ENCODE assay signal across 8 cellular contexts in genomic region chr7:54758702-54759665, GRCh38. TPM values are rescaled to one million over a fixed set of nuclear protein-coding genes. Genes with fewer than 3 reads are reported as not detected.
DNase-seq lines count a peak whose midpoint lies in the region; ATAC-seq, FAIRE-seq and TF ChIP-seq lines count a peak whose summit lies in the region.

SEC61G (minus strand) TSS chr7:54759211; CDS start chr7:54757588, 1,623 bp downstream.

- H3K27ac Mint-ChIP-seq in Calu3 (ENCODE audit: unreplicated experiment), result peak within 1 kb of the TSS; percentile 99

- intact Hi-C loops in Calu3 (cut with micrococcal nuclease; ENCODE audit: unreplicated experiment), result loop anchor here (5.0 kb wide), 3 partner anchors 197 to 608 kb away; partner anchors contain the start of genes LANCL2 and VSTM2A

- no peaks in the 10 kb centered on the region for H3F3A ChIP-seq in OCI-LY1 (ENCODE audit: insufficient read depth, low read length)

- H3K4me1 ChIP-seq in HUES64 (ENCODE audit: insufficient read depth, low read length) (peaks cover 5% of the 10 kb centered on the region; the same call in 1 of the 2 replicates), OCI-LY1 (ENCODE audit: insufficient read depth, low read length, severe bottlenecking) (peaks cover 23% of the 10 kb centered on the region), mesodermal cell (ENCODE audit: control insufficient read depth, insufficient read depth, low read length, poor library complexity, severe bottlenecking) (peaks cover 4% of the 10 kb centered on the region)

- H3K79me2 ChIP-seq in OCI-LY1 (ENCODE audit: insufficient read depth, low read length), result peaks cover 38% of the 10 kb centered on the region

- peak; percentile 99 for DNase-seq in Calu3
- DNase-seq in activated CD8-positive, alpha-beta memory T cell treated with anti-CD3 and anti-CD28 coated beads, Interleukin-2, amount 50 U/mL, for 4 hours, result peak; percentile 94
- DNase-seq in stimulated activated CD8-positive, alpha-beta memory T cell treated with anti-CD3 and anti-CD28 coated beads, Interleukin-15, amount 100 ng/mL, for 4 hours (ENCODE audit: low read depth in 2 of 2), result peak; percentile 86 to 92

- TF ChIP-seq CTCF in Calu3 (IDR thresholded peaks at IDR 0.05; ENCODE audit: unreplicated experiment) (no peak), OCI-LY1 (IDR thresholded peaks at IDR 0.05; ENCODE audit: low read length) (no peak)

- TSS peak; percentile 97 for BruUV-seq in Calu3 (replicated peaks; lab: Mats Ljungman, UMichigan)

- peak; percentile 96 for ATAC-seq in GM21447 (IDR thresholded peaks at IDR 0.05; ENCODE audit: unreplicated experiment)

- H3K27me3 Mint-ChIP-seq in Calu3 (ENCODE audit: unreplicated experiment), result peaks cover 8% of the 10 kb centered on the region

- under 1% methylated on average over 71 of the region's 73 CpGs for whole genome bisulfite sequencing in HUES64
- WGBS in mesodermal cell (ENCODE audit: insufficient coverage in 2 of 2), 2 experiments, result 0% methylated on average over 42 to 51 of the region's 73 CpGs

- H3K36me3 Mint-ChIP-seq in Calu3 (ENCODE audit: insufficient read depth, unreplicated experiment), result peaks cover 43% of the 10 kb centered on the region

- H3K9me2 ChIP-seq in OCI-LY1 (ENCODE audit: low read depth, low read length), result no peaks in the 10 kb centered on the region

- H2AFZ ChIP-seq in OCI-LY1 (ENCODE audit: low read length), result peak within 1 kb of the TSS; percentile 79

- no peaks in the 10 kb centered on the region for H3K9me3 Mint-ChIP-seq in Calu3 (ENCODE audit: low read depth, unreplicated experiment)

- peak within 1 kb of the TSS; percentile 93 for H3K4me2 ChIP-seq in OCI-LY1 (ENCODE audit: low read length)

- H3K4me1 Mint-ChIP-seq in Calu3 (ENCODE audit: low read depth, unreplicated experiment), result peaks cover 23% of the 10 kb centered on the region

- H3K36me3 ChIP-seq in HUES64 (ENCODE audit: insufficient read depth, low read length) (peaks cover 33% of the 10 kb centered on the region), OCI-LY1 (ENCODE audit: insufficient read depth, low read length) (peaks cover 25% of the 10 kb centered on the region), mesodermal cell (ENCODE audit: control insufficient read depth, insufficient read depth, low read length) (peaks cover 23% of the 10 kb centered on the region)

- no peaks in the 10 kb centered on the region for H4K20me1 ChIP-seq in OCI-LY1 (ENCODE audit: insufficient read depth, low read length)

- H3K27ac ChIP-seq in HUES64 (ENCODE audit: low read depth, low read length) (peak within 1 kb of the TSS; percentile 81), OCI-LY1 (ENCODE audit: low read depth, low read length, poor library complexity, severe bottlenecking) (no peak within 1 kb of the TSS), mesodermal cell (ENCODE audit: low read depth, low read length, severe bottlenecking) (peak within 1 kb of the TSS; percentile 50)

- FAIRE-seq in endometrium (lab: Jason Lieb, UNC), result peak; percentile 76

- H3K4me3 ChIP-seq in HUES64 (ENCODE audit: low read length), result peak within 1 kb of the TSS; percentile 86
- H3K4me3 ChIP-seq in OCI-LY1 (ENCODE audit: low read depth, low read length, poor library complexity, severe bottlenecking), result peak within 1 kb of the TSS; percentile 92
- H3K4me3 ChIP-seq in mesodermal cell (ENCODE audit: extremely low read depth, insufficient read depth, low read length, poor library complexity, severe bottlenecking), result peak within 1 kb of the TSS; percentile 91

- peak within 1 kb of the TSS; percentile 99 for H3K4me3 Mint-ChIP-seq in Calu3 (ENCODE audit: low read depth, unreplicated experiment)

- H3K9ac ChIP-seq in HUES64 (ENCODE audit: low read depth, low read length), result peak within 1 kb of the TSS; percentile 92
- peak within 1 kb of the TSS; percentile 95 for H3K9ac ChIP-seq in OCI-LY1 (ENCODE audit: low read length)

- CTCF ChIA-PET in Calu3 (lab: Charles Lee), result interaction anchor here (0.6 to 2.6 kb wide), 11 partner anchors 10 to 1086 kb away, joined by 3 to 19 read pairs (median 4); no protein-coding TSS in a partner anchor

- no peaks in the 10 kb centered on the region for H3K27me3 ChIP-seq in HUES64 (ENCODE audit: insufficient read depth, low read length)
- no peaks in the 10 kb centered on the region for H3K27me3 ChIP-seq in OCI-LY1 (ENCODE audit: insufficient read depth, low read length)

- H3K9me3 ChIP-seq in HUES64 (ENCODE audit: insufficient read depth, low read depth, low read length), result no peaks in the 10 kb centered on the region
- no peaks in the 10 kb centered on the region for H3K9me3 ChIP-seq in OCI-LY1 (ENCODE audit: low read length)
- no peaks in the 10 kb centered on the region for H3K9me3 ChIP-seq in mesodermal cell (ENCODE audit: control insufficient read depth, low read length)

RNA-seq across cellular contexts. Expression of gene SEC61G, which starts in this region (rescaled TPM):
- 198 and 202 TPM in 2 replicates for total RNA-seq in Calu3 (2022)
- 239 TPM for polyA plus RNA-seq in HUES64 (2013, experiment 1 of 2)
- polyA plus RNA-seq in HUES64 (2013, experiment 2 of 2), result 254 TPM
- 333 TPM for polyA plus RNA-seq in mesodermal cell (2013, experiment 1 of 2)
- polyA plus RNA-seq in mesodermal cell (2013, experiment 2 of 2), result 348 TPM
